In genomic region chr7:100835903-100836811, GRCh38 we compare ENCODE assay signal across 9 cellular contexts. TPM values are rescaled to one million over a fixed set of nuclear protein-coding genes. Genes with fewer than 3 reads are reported as not detected.
DNase-seq lines count a peak whose midpoint lies in the region; ATAC-seq lines count a peak whose summit lies in the region.
"Had no signal": no experiment of that assay in that cellular context is flagged by ENCODE, and none has a peak within 500 bp of the region (broad histone marks: within the 10 kb centered on the region; RNA-seq: fewer than 3 reads in every experiment).

No MANE protein-coding gene starts in this region.

- peaks cover 13% of the 10 kb centered on the region for H3K27me3 Mint-ChIP-seq in activated naive CD4-positive, alpha-beta T cell treated with anti-CD3 and anti-CD28 coated beads, Interleukin-2, amount 10 ng/mL, durations not matched to agents 7 days and 5 days

- peak overlapping the region; percentile 3 to 21 for H3K4ac ChIP-seq in mesenchymal stem cell (ENCODE audit: low read depth in 1 of 2, low read length in 2 of 2)

- no peaks in the 10 kb centered on the region for H3K79me1 ChIP-seq in mesenchymal stem cell (replicated peaks; ENCODE audit: low read length, poor library complexity, severe bottlenecking)

- no peak for DNase-seq in activated naive CD4-positive, alpha-beta T cell treated with anti-CD3 and anti-CD28 coated beads, Interleukin-2, amount 10 ng/mL, durations not matched to agents 7 days and 5 days
- no peak for DNase-seq in activated naive CD4-positive, alpha-beta T cell (lab: John Stamatoyannopoulos, UW)
- DNase-seq in dermis microvascular lymphatic vessel endothelial cell (ENCODE audit: low read depth in 2 of 2) (peak; percentile 88 to 93), mesenchymal stem cell (no peak), aorta (no peak), Karpas-422 (no peak), mesenteric fat pad (ENCODE audit: low spot score) (no peak)
- no peak for DNase-seq in NK-92 treated with Interleukin-12 subunit alpha and Interleukin-12 subunit beta, amount 100 ng/mL, for 24 hours (lab: John Stamatoyannopoulos, UW)
- DNase-seq: DND-41 had no signal

- no peaks in the 10 kb centered on the region for H3K9me3 ChIP-seq in mesenchymal stem cell (ENCODE audit: control insufficient read depth, low read length)
- H3K9me3 ChIP-seq in aorta (ENCODE audit: control insufficient read depth, low read length) = no peaks in the 10 kb centered on the region
- H3K9me3 ChIP-seq in Karpas-422 (ENCODE audit: low read length) = no peaks in the 10 kb centered on the region

- ATAC-seq in aorta (ENCODE audit: low FRiP score) = peak; percentile 66

- no peak overlapping the region for H3K4me3 ChIP-seq in mesenchymal stem cell (ENCODE audit: insufficient read depth in 1 of 2, low read depth in 1 of 2, low read length in 2 of 2)
- no peak overlapping the region for H3K4me3 ChIP-seq in aorta (ENCODE audit: low read length in 2 of 2)
- no peak overlapping the region for H3K4me3 ChIP-seq in Karpas-422 (ENCODE audit: low read length)

- H2AK5ac ChIP-seq in mesenchymal stem cell (ENCODE audit: low read length, severe bottlenecking) = peak overlapping the region; percentile 87

- no peaks in the 10 kb centered on the region for H3K9me2 ChIP-seq in Karpas-422 (replicated peaks; ENCODE audit: insufficient read depth, low read length)

- H2BK12ac ChIP-seq in mesenchymal stem cell (ENCODE audit: low read length in 2 of 2) = peak overlapping the region; percentile 72 to 83

- no peak overlapping the region for H2BK5ac ChIP-seq in mesenchymal stem cell (ENCODE audit: low read depth, low read length, poor library complexity, severe bottlenecking)

- peak overlapping the region; percentile 63 for H3K27ac ChIP-seq in mesenchymal stem cell (ENCODE audit: low read length, poor library complexity, severe bottlenecking)
- H3K27ac ChIP-seq in aorta (ENCODE audit: low read depth in 1 of 2, low read length in 2 of 2) = no peak overlapping the region
- H3K27ac ChIP-seq in Karpas-422 (ENCODE audit: low read length) = no peak overlapping the region

- intact Hi-C loops in aorta (cut with DNase I) = no loop called here

- peak overlapping the region; percentile 1 for H2BK120ac ChIP-seq in mesenchymal stem cell (ENCODE audit: low read depth, low read length)

- H3K36me3 ChIP-seq in mesenchymal stem cell (ENCODE audit: control insufficient read depth in 1 of 2, insufficient read depth in 2 of 2, low read depth in 1 of 2, low read length in 2 of 2) = no peaks in the 10 kb centered on the region
- H3K36me3 ChIP-seq in aorta (ENCODE audit: control insufficient read depth in 1 of 2, insufficient read depth in 2 of 2, low read length in 1 of 2) = no peaks in the 10 kb centered on the region
- H3K36me3 ChIP-seq in Karpas-422 (ENCODE audit: insufficient read depth, low read length) = no peaks in the 10 kb centered on the region

- peak overlapping the region; percentile 99 for H4K8ac ChIP-seq in mesenchymal stem cell (ENCODE audit: low read length)

- H3K36me3 Mint-ChIP-seq in activated naive CD4-positive, alpha-beta T cell treated with anti-CD3 and anti-CD28 coated beads, Interleukin-2, amount 10 ng/mL, durations not matched to agents 7 days and 5 days = no peaks in the 10 kb centered on the region

- H3K4me2 ChIP-seq in mesenchymal stem cell (ENCODE audit: low read length, poor library complexity, severe bottlenecking) (peak overlapping the region; percentile 4), Karpas-422 (ENCODE audit: low read depth, low read length, poor library complexity, severe bottlenecking) (no peak overlapping the region)

- peak overlapping the region; percentile 8 for H3K4me3 Mint-ChIP-seq in activated naive CD4-positive, alpha-beta T cell treated with anti-CD3 and anti-CD28 coated beads, Interleukin-2, amount 10 ng/mL, durations not matched to agents 7 days and 5 days

- peak overlapping the region; percentile 87 for H4K91ac ChIP-seq in mesenchymal stem cell (ENCODE audit: low read length)

- H4K20me1 ChIP-seq in Karpas-422 (ENCODE audit: insufficient read depth, low read depth, low read length) = no peaks in the 10 kb centered on the region

- no peaks in the 10 kb centered on the region for H3K79me2 ChIP-seq in Karpas-422 (ENCODE audit: low read length)

- no peak overlapping the region for H3K23ac ChIP-seq in mesenchymal stem cell (ENCODE audit: low read length in 2 of 2)

- peaks cover 20% of the 10 kb centered on the region for H3K4me1 Mint-ChIP-seq in activated naive CD4-positive, alpha-beta T cell treated with anti-CD3 and anti-CD28 coated beads, Interleukin-2, amount 10 ng/mL, durations not matched to agents 7 days and 5 days

- H3K27ac Mint-ChIP-seq in activated naive CD4-positive, alpha-beta T cell treated with anti-CD3 and anti-CD28 coated beads, Interleukin-2, amount 10 ng/mL, durations not matched to agents 7 days and 5 days = peak overlapping the region; percentile 19

- H2BK15ac ChIP-seq in mesenchymal stem cell (ENCODE audit: low read depth, poor library complexity, severe bottlenecking) = peak overlapping the region; percentile 90

- peak overlapping the region; percentile 22 to 45 for H3K18ac ChIP-seq in mesenchymal stem cell (ENCODE audit: low read depth in 1 of 2, low read length in 2 of 2)

- peak overlapping the region; percentile 62 for H2AFZ ChIP-seq in mesenchymal stem cell (ENCODE audit: low read depth, low read length)
- no peak overlapping the region for H2AFZ ChIP-seq in Karpas-422 (ENCODE audit: low read length)

- no peaks in the 10 kb centered on the region for H3K9me3 Mint-ChIP-seq in activated naive CD4-positive, alpha-beta T cell treated with anti-CD3 and anti-CD28 coated beads, Interleukin-2, amount 10 ng/mL, durations not matched to agents 7 days and 5 days

- no peak overlapping the region for H3K14ac ChIP-seq in mesenchymal stem cell (ENCODE audit: low read length in 2 of 2)

- H3K4me1 ChIP-seq in mesenchymal stem cell (ENCODE audit: control insufficient read depth, insufficient read depth, low read depth, low read length) (peaks cover 14% of the 10 kb centered on the region), aorta (ENCODE audit: control insufficient read depth in 1 of 2, insufficient read depth in 2 of 2, low read length in 2 of 2) (no peaks in the 10 kb centered on the region), Karpas-422 (ENCODE audit: low read length) (peaks cover 11% of the 10 kb centered on the region)

- 17% methylated on average over 14 of the region's 17 CpGs for WGBS in mesenchymal stem cell
- 58 to 64% methylated on average over 13 to 17 of the region's 17 CpGs for WGBS in aorta, 2 donors

- CTCF ChIA-PET in activated naive CD4-positive, alpha-beta T cell treated with anti-CD3 and anti-CD28 coated beads, Interleukin-2, amount 10 ng/mL, durations not matched to agents 7 days and 5 days (lab: Charles Lee) = interaction anchor here (1.5 to 2.4 kb wide), 2 partner anchors 15 to 16 kb away, joined by 5 to 7 read pairs; partner anchors contain the start of gene SLC12A9

- no peaks in the 10 kb centered on the region for H3K27me3 ChIP-seq in mesenchymal stem cell (ENCODE audit: control insufficient read depth in 1 of 2, insufficient read depth in 1 of 2, low read length in 2 of 2)
- no peaks in the 10 kb centered on the region for H3K27me3 ChIP-seq in aorta (ENCODE audit: control insufficient read depth in 1 of 2, insufficient read depth in 2 of 2, low read length in 1 of 2)
- H3K27me3 ChIP-seq in Karpas-422 (ENCODE audit: low read length) = no peaks in the 10 kb centered on the region

- H3K9ac ChIP-seq in mesenchymal stem cell (ENCODE audit: low read length) = no peak overlapping the region
- H3K9ac ChIP-seq in Karpas-422 (ENCODE audit: low read length) = no peak overlapping the region

RNA-seq across cellular contexts. Expression of gene EPHB4, which starts 8.8 kb away (rescaled TPM):
- total RNA-seq in dermis microvascular lymphatic vessel endothelial cell = 272 and 378 TPM in 2 replicates
- polyA plus RNA-seq in mesenchymal stem cell (2013, experiment 1 of 2) = 34.3 TPM
- 34.3 TPM for polyA plus RNA-seq in mesenchymal stem cell (2013, experiment 2 of 2)
- 10 to 100 TPM; 44.8 to 71.6 TPM for total RNA-seq in aorta
- polyA plus RNA-seq in aorta = 1 to 10 TPM; 4.3 to 4.5 TPM
- 9.3 and 21.6 TPM in 2 replicates for total RNA-seq in Karpas-422 (2014; rRNA removed; shearing (Covaris generic); ENCODE audit: low replicate concordance)
- total RNA-seq in mesenteric fat pad = 45.6 TPM

RNA-seq across cellular contexts. Expression of gene SLC12A9, which starts 16.4 kb away (rescaled TPM):
- total RNA-seq in dermis microvascular lymphatic vessel endothelial cell (28.9 and 38.9 TPM in 2 replicates), aorta (10 to 100 TPM; 20.3 to 34.3 TPM), mesenteric fat pad (21.7 TPM)
- 17.9 TPM for polyA plus RNA-seq in mesenchymal stem cell (2013, experiment 1 of 2)
- polyA plus RNA-seq in mesenchymal stem cell (2013, experiment 2 of 2) = 18.1 TPM
- 10 to 100 TPM in 1 of 2 donors, 1 to 10 TPM in 1; 8.5 to 43.9 TPM for polyA plus RNA-seq in aorta
- total RNA-seq in Karpas-422 (2014; rRNA removed; shearing (Covaris generic); ENCODE audit: low replicate concordance) = 21.0 and 33.9 TPM in 2 replicates

RNA-seq across cellular contexts. Expression of gene TRIP6, which starts 31.0 kb away (rescaled TPM):
- total RNA-seq in dermis microvascular lymphatic vessel endothelial cell (43.5 and 46.4 TPM in 2 replicates), aorta (10 to 100 TPM; 77.3 to 80.3 TPM), mesenteric fat pad (71.0 TPM)
- polyA plus RNA-seq in mesenchymal stem cell (2013, experiment 1 of 2) = 61.5 TPM
- polyA plus RNA-seq in mesenchymal stem cell (2013, experiment 2 of 2) = 61.7 TPM
- 100 to 1,000 TPM in 1 of 2 donors, 10 to 100 TPM in 1; 39.3 to 136 TPM for polyA plus RNA-seq in aorta
- total RNA-seq in Karpas-422 (2014; rRNA removed; shearing (Covaris generic); ENCODE audit: low replicate concordance) = 19.5 and 30.5 TPM in 2 replicates

RNA-seq across cellular contexts. Expression of gene SRRT, which starts 38.7 kb away (rescaled TPM):
- total RNA-seq in dermis microvascular lymphatic vessel endothelial cell (29.2 and 30.0 TPM in 2 replicates), aorta (100 to 1,000 TPM in 1 of 2 donors, 10 to 100 TPM in 1; 95.5 to 118 TPM), mesenteric fat pad (135 TPM)
- polyA plus RNA-seq in mesenchymal stem cell (2013, experiment 1 of 2) = 66.1 TPM
- 61.3 TPM for polyA plus RNA-seq in mesenchymal stem cell (2013, experiment 2 of 2)
- polyA plus RNA-seq in aorta = 100 to 1,000 TPM in 1 of 2 donors, 10 to 100 TPM in 1; 22.2 to 151 TPM
- total RNA-seq in Karpas-422 (2014; rRNA removed; shearing (Covaris generic); ENCODE audit: low replicate concordance) = 65.8 and 103 TPM in 2 replicates

RNA-seq across cellular contexts. Expression of gene UFSP1, which starts 53.4 kb away (rescaled TPM):
- total RNA-seq in dermis microvascular lymphatic vessel endothelial cell (1.3 and 2.0 TPM in 2 replicates), aorta (1 to 10 TPM; 2.0 to 2.6 TPM), mesenteric fat pad (5.1 TPM)
- 1.4 TPM for polyA plus RNA-seq in mesenchymal stem cell (2013, experiment 1 of 2)
- polyA plus RNA-seq in mesenchymal stem cell (2013, experiment 2 of 2) = 1.4 TPM
- polyA plus RNA-seq in aorta = 1 to 10 TPM; 1.5 to 2.0 TPM
- total RNA-seq in Karpas-422 (2014; rRNA removed; shearing (Covaris generic); ENCODE audit: low replicate concordance) = 3.3 and 17.2 TPM in 2 replicates

Comparison
In these comparisons a context has a peak if more than half of its experiments do, and no peak if none do; other contexts are left out.
1. DNase-seq: peak in dermis microvascular lymphatic vessel endothelial cell (2 of 2); none in activated naive CD4-positive, alpha-beta T cell treated with anti-CD3 and anti-CD28 coated beads, Interleukin-2, amount 10 ng/mL, durations not matched to agents 7 days and 5 days (single experiment), activated naive CD4-positive, alpha-beta T cell (0 of 4), mesenchymal stem cell (single experiment), aorta (0 of 2), Karpas-422 (single experiment), NK-92 treated with Interleukin-12 subunit alpha and Interleukin-12 subunit beta, amount 100 ng/mL, for 24 hours (single experiment) and mesenteric fat pad (single experiment).